In genomic region chr1:156259805-156260204, GRCh38 we compare ENCODE assay signal across 15 cellular contexts. TPM values are rescaled to one million over a fixed set of nuclear protein-coding genes. Genes with fewer than 3 reads are reported as not detected.
DNase-seq lines count a peak whose midpoint lies in the region; ATAC-seq and TF ChIP-seq lines count a peak whose summit lies in the region.
"Had no signal": no experiment of that assay in that cellular context is flagged by ENCODE, and none has a peak within 500 bp of the region (broad histone marks: within the 10 kb centered on the region; RNA-seq: fewer than 3 reads in every experiment).

No MANE protein-coding gene starts in this region.

- no peak overlapping the region for H3K4me3 Mint-ChIP-seq in CD4-positive, CD25-positive, alpha-beta regulatory T cell
- no peak overlapping the region for H3K4me3 Mint-ChIP-seq in chondrocyte (ENCODE audit: unreplicated experiment)
- H3K4me3 Mint-ChIP-seq: CD4-positive, alpha-beta memory T cell; neural crest cell had no signal

- peaks cover 54% of the 10 kb centered on the region for H3K36me3 Mint-ChIP-seq in CD4-positive, CD25-positive, alpha-beta regulatory T cell
- H3K36me3 Mint-ChIP-seq in chondrocyte (ENCODE audit: low read depth), result peaks cover 50% of the 10 kb centered on the region

- in situ Hi-C loops in KBM-7 (cut with MboI; ENCODE audit: low pct_unique_long_range_greater_than_20kb, low sequenced_read_pairs), result no loop called here

- H3K27me3 ChIP-seq in CD4-positive, CD25-positive, alpha-beta regulatory T cell (ENCODE audit: control insufficient read depth, insufficient read depth, low read length), result no peaks in the 10 kb centered on the region
- H3K27me3 ChIP-seq: thyroid gland had no signal

- no peaks in the 10 kb centered on the region for H3K27me3 Mint-ChIP-seq in CD4-positive, CD25-positive, alpha-beta regulatory T cell
- H3K27me3 Mint-ChIP-seq in chondrocyte (ENCODE audit: low read depth), result no peaks in the 10 kb centered on the region
- H3K27me3 Mint-ChIP-seq: CD4-positive, alpha-beta memory T cell had no signal

- no peaks in the 10 kb centered on the region for H3K4me1 ChIP-seq in CD4-positive, CD25-positive, alpha-beta regulatory T cell (ENCODE audit: control insufficient read depth, insufficient read depth, low read length, poor library complexity, severe bottlenecking)
- H3K4me1 ChIP-seq: thyroid gland had no signal

- no peaks in the 10 kb centered on the region for H3K9me3 Mint-ChIP-seq in CD4-positive, CD25-positive, alpha-beta regulatory T cell
- H3K9me3 Mint-ChIP-seq in chondrocyte (ENCODE audit: low read depth), result no peaks in the 10 kb centered on the region
- H3K9me3 Mint-ChIP-seq: CD4-positive, alpha-beta memory T cell; neural crest cell had no signal

- no peak for ATAC-seq in CD4-positive, CD25-positive, alpha-beta regulatory T cell (ENCODE audit: low read depth in 2 of 2)
- no peak for ATAC-seq in GM21717 (IDR thresholded peaks at IDR 0.05; ENCODE audit: unreplicated experiment)
- no peak for ATAC-seq in GM21360 (IDR thresholded peaks at IDR 0.05; ENCODE audit: unreplicated experiment)

- no peaks in the 10 kb centered on the region for H3K9me3 ChIP-seq in CD4-positive, CD25-positive, alpha-beta regulatory T cell (ENCODE audit: control insufficient read depth in 2 of 2, low read length in 2 of 2)
- H3K9me3 ChIP-seq: thyroid gland had no signal

- no peak for DNase-seq in CD4-positive, CD25-positive, alpha-beta regulatory T cell
- DNase-seq in KBM-7 (peak; percentile 47), chondrocyte (ENCODE audit: low spot score) (peak; percentile 35), medulla oblongata (ENCODE audit: extremely low spot score) (peak; percentile 79), NCI-H748 (lab: John Stamatoyannopoulos, UW; ENCODE audit: unreplicated experiment) (no peak)
- DNase-seq in stimulated activated CD4-positive, alpha-beta T cell treated with anti-CD3 and anti-CD28 coated beads, Interleukin-15, amount 100 ng/mL, for 24 hours, result no peak
- DNase-seq: activated CD4-positive, alpha-beta T cell treated with anti-CD3 and anti-CD28 coated beads, Interleukin-2, amount 50 U/mL, for 48 hours; activated naive CD4-positive, alpha-beta T cell; CD4-positive, alpha-beta memory T cell; islet precursor cell; OCI-M1; thyroid gland had no signal

- H3K36me3 ChIP-seq in CD4-positive, CD25-positive, alpha-beta regulatory T cell (ENCODE audit: control insufficient read depth, insufficient read depth, low read length), result peaks cover 84% of the 10 kb centered on the region

- peaks cover 0 to 2% (median under 1%) of the 10 kb centered on the region in 4 donors for H3K4me1 Mint-ChIP-seq in CD4-positive, CD25-positive, alpha-beta regulatory T cell
- peaks cover 14% of the 10 kb centered on the region for H3K4me1 Mint-ChIP-seq in chondrocyte (ENCODE audit: low read depth)

- H3K27ac ChIP-seq in CD4-positive, CD25-positive, alpha-beta regulatory T cell (ENCODE audit: insufficient read depth, low read length, poor library complexity, severe bottlenecking), result no peak overlapping the region
- H3K27ac ChIP-seq: thyroid gland had no signal

- H3K27ac Mint-ChIP-seq in CD4-positive, CD25-positive, alpha-beta regulatory T cell, result peak overlapping the region in 2 of 3 donors; percentile 26 to 46
- H3K27ac Mint-ChIP-seq in chondrocyte (ENCODE audit: unreplicated experiment), result no peak overlapping the region

- H3K4me3 ChIP-seq in CD4-positive, CD25-positive, alpha-beta regulatory T cell (ENCODE audit: low read depth, low read length), result no peak overlapping the region
- H3K4me3 ChIP-seq: thyroid gland had no signal

- peak; percentile 52 for TF ChIP-seq CTCF in chondrocyte (IDR thresholded peaks at IDR 0.05)

RNA-seq across cellular contexts. Expression of gene PAQR6, which starts 11.9 kb away (rescaled TPM):
- 3.7 TPM for total RNA-seq in CD4-positive, CD25-positive, alpha-beta regulatory T cell
- 1 to 10 TPM in 1 of 4 donors, under 1 TPM in 3; 0.13 to 2.0 (median 0.57) TPM for polyA plus RNA-seq in CD4-positive, CD25-positive, alpha-beta regulatory T cell
- total RNA-seq in chondrocyte, result 4.9 to 6.9 TPM (median 4.9 TPM) in 3 replicates

RNA-seq across cellular contexts. Expression of gene BGLAP, which starts 17.8 kb away (rescaled TPM):
- 1.1 TPM for total RNA-seq in CD4-positive, CD25-positive, alpha-beta regulatory T cell
- not detected for polyA plus RNA-seq in CD4-positive, CD25-positive, alpha-beta regulatory T cell
- 0.82 TPM in 1 of 3 replicates, not detected in the others for total RNA-seq in chondrocyte
- polyA plus RNA-seq: CD4-positive, alpha-beta memory T cell had no signal

RNA-seq across cellular contexts. Expression of gene SMG5, which starts 22.8 kb away (rescaled TPM):
- total RNA-seq in CD4-positive, CD25-positive, alpha-beta regulatory T cell, result 64.0 TPM
- polyA plus RNA-seq in CD4-positive, CD25-positive, alpha-beta regulatory T cell, result 10 to 100 TPM; 12.0 to 14.4 (median 14.1) TPM
- 65.9 to 76.1 TPM (median 73.5 TPM) in 3 replicates for total RNA-seq in chondrocyte

RNA-seq across cellular contexts. Expression of gene TMEM79, which starts 24.3 kb away (rescaled TPM):
- 5.1 TPM for total RNA-seq in CD4-positive, CD25-positive, alpha-beta regulatory T cell
- 1 to 10 TPM; 1.7 to 6.2 (median 5.3) TPM for polyA plus RNA-seq in CD4-positive, CD25-positive, alpha-beta regulatory T cell
- total RNA-seq in chondrocyte, result 1.7 to 3.1 TPM (median 2.5 TPM) in 3 replicates

RNA-seq across cellular contexts. Expression of gene GLMP, which starts 35.7 kb away (rescaled TPM):
- total RNA-seq in CD4-positive, CD25-positive, alpha-beta regulatory T cell, result 29.9 TPM
- 10 to 100 TPM; 29.8 to 45.9 (median 36.7) TPM for polyA plus RNA-seq in CD4-positive, CD25-positive, alpha-beta regulatory T cell
- 68.1 to 76.9 TPM (median 71.4 TPM) in 3 replicates for total RNA-seq in chondrocyte

Comparison
In these comparisons a context has a peak if more than half of its experiments do, and no peak if none do; other contexts are left out.
1. DNase-seq: peak in KBM-7 (single experiment), chondrocyte (single experiment) and medulla oblongata (single experiment); none in CD4-positive, CD25-positive, alpha-beta regulatory T cell (0 of 3), NCI-H748 (single experiment) and stimulated activated CD4-positive, alpha-beta T cell treated with anti-CD3 and anti-CD28 coated beads, Interleukin-15, amount 100 ng/mL, for 24 hours (single experiment).